Comparison of ENCODE assay signal across 8 cellular contexts in genomic region chr13:73702419-73703071, GRCh38.
DNase-seq lines count a peak whose midpoint lies in the region; ATAC-seq and TF ChIP-seq lines count a peak whose summit lies in the region.

No MANE protein-coding gene starts in this region.

- H3K27me3 Mint-ChIP-seq in WTC11 (ENCODE audit: low read depth) = no peaks in the 10 kb centered on the region

- no peaks in the 10 kb centered on the region for H3K9me3 Mint-ChIP-seq in WTC11

- H3K4me1 Mint-ChIP-seq in WTC11 = peaks cover 50% of the 10 kb centered on the region

- no peak for TF ChIP-seq CTCF in WTC11 (IDR thresholded peaks at IDR 0.05)

- no peak overlapping the region for H3K4me3 Mint-ChIP-seq in WTC11

- peak overlapping the region; percentile 92 for H3K27ac Mint-ChIP-seq in WTC11

- no peak overlapping the region for H3K27ac ChIP-seq in caudate nucleus (ENCODE audit: low read depth, low read length)

- DNase-seq in WTC11 (ENCODE audit: low spot score) = no peak
- peak; percentile 21 for DNase-seq in left kidney (ENCODE audit: low read depth, low spot score)
- DNase-seq in NOMO-1 treated with DMSO at 0.1 percent for 48 hours (lab: John Stamatoyannopoulos, UW; ENCODE audit: unreplicated experiment) = no peak
- DNase-seq in iPS-NIHi11 (ENCODE audit: low spot score) = no peak
- no peak for DNase-seq in caudate nucleus (lab: John Stamatoyannopoulos, UW)
- DNase-seq in midbrain (lab: John Stamatoyannopoulos, UW) = no peak

- POLR2A ChIA-PET in WTC11 (lab: Charles Lee) = no interaction called here

- ATAC-seq in GM18511 (IDR thresholded peaks at IDR 0.05; ENCODE audit: unreplicated experiment) (peak; percentile 88), HG02884 (IDR thresholded peaks at IDR 0.05; ENCODE audit: unreplicated experiment) (peak; percentile 84), WTC11 (no peak)

- no peaks in the 10 kb centered on the region for H3K36me3 Mint-ChIP-seq in WTC11

- CTCF ChIA-PET in WTC11 (lab: Charles Lee) = no interaction called here

TF ChIP-seq in WTC11, 78 proteins besides CTCF, POLR2A, EP300 and RAD21 (continues in another document):
- TF ChIP-seq E2F4 (CRISPR knock-in tag; IDR thresholded peaks at IDR 0.05; ENCODE audit: borderline replicate concordance, low read depth) (no peak), HMGXB4 (CRISPR knock-in tag; IDR thresholded peaks at IDR 0.05) (no peak), ZNF416 (CRISPR knock-in tag; IDR thresholded peaks at IDR 0.05) (no peak), ZNF532 (CRISPR knock-in tag; IDR thresholded peaks at IDR 0.05; ENCODE audit: borderline replicate concordance) (no peak), ATF1 (CRISPR knock-in tag; IDR thresholded peaks at IDR 0.05) (no peak), USF2 (CRISPR knock-in tag; IDR thresholded peaks at IDR 0.05) (no peak), E2F5 (CRISPR knock-in tag; IDR thresholded peaks at IDR 0.05) (no peak), AR (CRISPR knock-in tag; IDR thresholded peaks at IDR 0.05) (no peak), TEAD4 (CRISPR knock-in tag; IDR thresholded peaks at IDR 0.05) (no peak), HMGA2 (CRISPR knock-in tag; IDR thresholded peaks at IDR 0.05) (no peak), AFF4 (CRISPR knock-in tag; IDR thresholded peaks at IDR 0.05; ENCODE audit: borderline replicate concordance) (no peak), NR1H2 (CRISPR knock-in tag; IDR thresholded peaks at IDR 0.05) (no peak)
